13 cellular contexts compared by ENCODE assay signal in genomic region chr13:77545626-77546412, GRCh38. TPM values are rescaled to one million over a fixed set of nuclear protein-coding genes. Genes with fewer than 3 reads are reported as not detected.
A peak's percentile ranks its signal among the peaks of the same experiment; 100 is the strongest.
DNase-seq lines count a peak whose midpoint lies in the region; ATAC-seq and TF ChIP-seq lines count a peak whose summit lies in the region.
"Had no signal": no experiment of that assay in that cellular context is flagged by ENCODE, and none has a peak within 500 bp of the region (broad histone marks: within the 10 kb centered on the region; RNA-seq: fewer than 3 reads in every experiment).

No MANE protein-coding gene starts in this region.

- H3K9me3 ChIP-seq in heart left ventricle (no peaks in the 10 kb centered on the region), upper lobe of right lung (no peaks in the 10 kb centered on the region)
- H3K9me3 ChIP-seq: Peyer's patch had no signal

- TF ChIP-seq CTCF in heart left ventricle (IDR thresholded peaks at IDR 0.05), result no peak
- no peak for TF ChIP-seq CTCF in upper lobe of right lung (IDR thresholded peaks at IDR 0.05)

- H3K4me3 ChIP-seq in heart left ventricle (no peak overlapping the region), upper lobe of right lung (no peak overlapping the region)
- H3K4me3 ChIP-seq: Peyer's patch had no signal

- H3K27me3 ChIP-seq in heart left ventricle, result no peaks in the 10 kb centered on the region
- no peaks in the 10 kb centered on the region for H3K27me3 ChIP-seq in upper lobe of right lung
- H3K27me3 ChIP-seq: Peyer's patch had no signal

- H3K4me1 ChIP-seq in heart left ventricle (peaks cover 0 to 19% (median 12%) of the 10 kb centered on the region in 12 donors), upper lobe of right lung (peaks cover 15% of the 10 kb centered on the region)
- H3K4me1 ChIP-seq: Peyer's patch had no signal

- H3K36me3 ChIP-seq in heart left ventricle (no peaks in the 10 kb centered on the region), upper lobe of right lung (no peaks in the 10 kb centered on the region)
- H3K36me3 ChIP-seq: Peyer's patch had no signal

- H3K27ac ChIP-seq in heart left ventricle, result no peak overlapping the region
- no peak overlapping the region for H3K27ac ChIP-seq in upper lobe of right lung
- H3K27ac ChIP-seq: Peyer's patch had no signal

- no peak for TF ChIP-seq POLR2A in heart left ventricle (IDR thresholded peaks at IDR 0.05)

- DNase-seq in Right ventricle myocardium inferior (ENCODE audit: missing footprints) (no peak), heart left ventricle (no peak), NCI-H187 (lab: John Stamatoyannopoulos, UW) (peak; percentile 8 to 15), upper lobe of right lung (no peak), middle frontal gyrus (ENCODE audit: extremely low spot score, low spot score) (no peak), cortex of kidney (lab: John Stamatoyannopoulos, UW) (no peak), AG08395 (ENCODE audit: low spot score) (no peak)
- DNase-seq: CD4-positive, alpha-beta T cell; HCEC 1CT; NCI-H526 treated with DMSO at 0.1 percent for 48 hours; Peyer's patch had no signal

- intact Hi-C loops in Right ventricle myocardium inferior (cut with DNase I) (no loop called here), heart left ventricle (cut with DNase I) (no loop called here), upper lobe of right lung (cut with DNase I) (no loop called here)

- 30 to 53% (median 38%) methylated on average over 3 of the region's 3 CpGs for WGBS in heart left ventricle, 4 donors

- ATAC-seq in Right ventricle myocardium inferior (peak; percentile 41), heart left ventricle (no peak), esophagus mucosa (peak; percentile 24), upper lobe of right lung (peak; percentile 53)

RNA-seq across cellular contexts. Expression of gene SCEL, which starts 10.3 kb away (rescaled TPM):
- total RNA-seq in Right ventricle myocardium inferior, result not detected
- total RNA-seq in heart left ventricle, result 1 to 10 TPM in 1 of 9 donors, not detected in 8; 2.0 TPM
- polyA plus RNA-seq in heart left ventricle, result under 1 TPM in 1 of 2 donors, not detected in 1; 0.04 TPM
- total RNA-seq in esophagus mucosa, result 251 TPM
- 109 TPM for total RNA-seq in upper lobe of right lung
- total RNA-seq: CD4-positive, alpha-beta T cell; Peyer's patch; T-helper 2 cell treated with Interferon-gamma antibody and Interleukin-4, amounts not matched to agents 100 ng/mL and 5 ng/mL, for 36 hours had no signal

Comparison
In these comparisons a context has a peak if more than half of its experiments do, and no peak if none do; other contexts are left out.
1. ATAC-seq: peak in Right ventricle myocardium inferior (single experiment), esophagus mucosa (single experiment) and upper lobe of right lung (single experiment); none in heart left ventricle (0 of 4).
2. DNase-seq: peak in NCI-H187 (2 of 2); none in Right ventricle myocardium inferior (single experiment), heart left ventricle (0 of 5), upper lobe of right lung (single experiment), middle frontal gyrus (single experiment), cortex of kidney (single experiment) and AG08395 (single experiment).
3. RNA of gene SCEL, which starts 10.3 kb away (total RNA-seq): 251 TPM in esophagus mucosa (single experiment) and 109 TPM in upper lobe of right lung (single experiment); not detected in Right ventricle myocardium inferior (single experiment) and 2.0 TPM in heart left ventricle; every median in the first group is over 10 times any median in the second.